Comparison of ENCODE assay signal across 1 cellular context in the genomic region with DNA sequence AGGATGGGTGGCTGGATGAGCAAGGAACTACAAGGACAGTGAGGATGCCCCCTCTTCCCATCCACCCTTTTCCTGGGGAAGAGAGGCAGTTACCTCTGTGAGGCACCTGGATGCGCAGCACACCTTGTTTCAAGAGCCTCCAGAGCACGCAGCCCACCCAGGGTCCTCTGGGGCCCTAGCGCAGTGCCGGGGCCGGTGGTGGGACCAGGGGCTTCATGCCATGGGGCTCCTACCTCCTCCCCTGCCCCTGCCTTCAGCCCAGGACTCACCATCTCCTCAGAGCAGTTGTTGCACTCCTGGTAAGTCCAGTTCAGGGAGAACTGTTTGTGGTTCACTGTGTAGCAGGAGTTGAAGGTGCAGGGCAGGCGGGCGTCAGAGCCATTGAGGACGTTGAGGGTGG.
TF ChIP-seq lines count a peak whose summit lies in the region.

No MANE protein-coding gene starts in this region.

TF ChIP-seq in H1, 55 proteins besides CTCF, POLR2A, EP300 and RAD21:
- TF ChIP-seq, protein P1, sequence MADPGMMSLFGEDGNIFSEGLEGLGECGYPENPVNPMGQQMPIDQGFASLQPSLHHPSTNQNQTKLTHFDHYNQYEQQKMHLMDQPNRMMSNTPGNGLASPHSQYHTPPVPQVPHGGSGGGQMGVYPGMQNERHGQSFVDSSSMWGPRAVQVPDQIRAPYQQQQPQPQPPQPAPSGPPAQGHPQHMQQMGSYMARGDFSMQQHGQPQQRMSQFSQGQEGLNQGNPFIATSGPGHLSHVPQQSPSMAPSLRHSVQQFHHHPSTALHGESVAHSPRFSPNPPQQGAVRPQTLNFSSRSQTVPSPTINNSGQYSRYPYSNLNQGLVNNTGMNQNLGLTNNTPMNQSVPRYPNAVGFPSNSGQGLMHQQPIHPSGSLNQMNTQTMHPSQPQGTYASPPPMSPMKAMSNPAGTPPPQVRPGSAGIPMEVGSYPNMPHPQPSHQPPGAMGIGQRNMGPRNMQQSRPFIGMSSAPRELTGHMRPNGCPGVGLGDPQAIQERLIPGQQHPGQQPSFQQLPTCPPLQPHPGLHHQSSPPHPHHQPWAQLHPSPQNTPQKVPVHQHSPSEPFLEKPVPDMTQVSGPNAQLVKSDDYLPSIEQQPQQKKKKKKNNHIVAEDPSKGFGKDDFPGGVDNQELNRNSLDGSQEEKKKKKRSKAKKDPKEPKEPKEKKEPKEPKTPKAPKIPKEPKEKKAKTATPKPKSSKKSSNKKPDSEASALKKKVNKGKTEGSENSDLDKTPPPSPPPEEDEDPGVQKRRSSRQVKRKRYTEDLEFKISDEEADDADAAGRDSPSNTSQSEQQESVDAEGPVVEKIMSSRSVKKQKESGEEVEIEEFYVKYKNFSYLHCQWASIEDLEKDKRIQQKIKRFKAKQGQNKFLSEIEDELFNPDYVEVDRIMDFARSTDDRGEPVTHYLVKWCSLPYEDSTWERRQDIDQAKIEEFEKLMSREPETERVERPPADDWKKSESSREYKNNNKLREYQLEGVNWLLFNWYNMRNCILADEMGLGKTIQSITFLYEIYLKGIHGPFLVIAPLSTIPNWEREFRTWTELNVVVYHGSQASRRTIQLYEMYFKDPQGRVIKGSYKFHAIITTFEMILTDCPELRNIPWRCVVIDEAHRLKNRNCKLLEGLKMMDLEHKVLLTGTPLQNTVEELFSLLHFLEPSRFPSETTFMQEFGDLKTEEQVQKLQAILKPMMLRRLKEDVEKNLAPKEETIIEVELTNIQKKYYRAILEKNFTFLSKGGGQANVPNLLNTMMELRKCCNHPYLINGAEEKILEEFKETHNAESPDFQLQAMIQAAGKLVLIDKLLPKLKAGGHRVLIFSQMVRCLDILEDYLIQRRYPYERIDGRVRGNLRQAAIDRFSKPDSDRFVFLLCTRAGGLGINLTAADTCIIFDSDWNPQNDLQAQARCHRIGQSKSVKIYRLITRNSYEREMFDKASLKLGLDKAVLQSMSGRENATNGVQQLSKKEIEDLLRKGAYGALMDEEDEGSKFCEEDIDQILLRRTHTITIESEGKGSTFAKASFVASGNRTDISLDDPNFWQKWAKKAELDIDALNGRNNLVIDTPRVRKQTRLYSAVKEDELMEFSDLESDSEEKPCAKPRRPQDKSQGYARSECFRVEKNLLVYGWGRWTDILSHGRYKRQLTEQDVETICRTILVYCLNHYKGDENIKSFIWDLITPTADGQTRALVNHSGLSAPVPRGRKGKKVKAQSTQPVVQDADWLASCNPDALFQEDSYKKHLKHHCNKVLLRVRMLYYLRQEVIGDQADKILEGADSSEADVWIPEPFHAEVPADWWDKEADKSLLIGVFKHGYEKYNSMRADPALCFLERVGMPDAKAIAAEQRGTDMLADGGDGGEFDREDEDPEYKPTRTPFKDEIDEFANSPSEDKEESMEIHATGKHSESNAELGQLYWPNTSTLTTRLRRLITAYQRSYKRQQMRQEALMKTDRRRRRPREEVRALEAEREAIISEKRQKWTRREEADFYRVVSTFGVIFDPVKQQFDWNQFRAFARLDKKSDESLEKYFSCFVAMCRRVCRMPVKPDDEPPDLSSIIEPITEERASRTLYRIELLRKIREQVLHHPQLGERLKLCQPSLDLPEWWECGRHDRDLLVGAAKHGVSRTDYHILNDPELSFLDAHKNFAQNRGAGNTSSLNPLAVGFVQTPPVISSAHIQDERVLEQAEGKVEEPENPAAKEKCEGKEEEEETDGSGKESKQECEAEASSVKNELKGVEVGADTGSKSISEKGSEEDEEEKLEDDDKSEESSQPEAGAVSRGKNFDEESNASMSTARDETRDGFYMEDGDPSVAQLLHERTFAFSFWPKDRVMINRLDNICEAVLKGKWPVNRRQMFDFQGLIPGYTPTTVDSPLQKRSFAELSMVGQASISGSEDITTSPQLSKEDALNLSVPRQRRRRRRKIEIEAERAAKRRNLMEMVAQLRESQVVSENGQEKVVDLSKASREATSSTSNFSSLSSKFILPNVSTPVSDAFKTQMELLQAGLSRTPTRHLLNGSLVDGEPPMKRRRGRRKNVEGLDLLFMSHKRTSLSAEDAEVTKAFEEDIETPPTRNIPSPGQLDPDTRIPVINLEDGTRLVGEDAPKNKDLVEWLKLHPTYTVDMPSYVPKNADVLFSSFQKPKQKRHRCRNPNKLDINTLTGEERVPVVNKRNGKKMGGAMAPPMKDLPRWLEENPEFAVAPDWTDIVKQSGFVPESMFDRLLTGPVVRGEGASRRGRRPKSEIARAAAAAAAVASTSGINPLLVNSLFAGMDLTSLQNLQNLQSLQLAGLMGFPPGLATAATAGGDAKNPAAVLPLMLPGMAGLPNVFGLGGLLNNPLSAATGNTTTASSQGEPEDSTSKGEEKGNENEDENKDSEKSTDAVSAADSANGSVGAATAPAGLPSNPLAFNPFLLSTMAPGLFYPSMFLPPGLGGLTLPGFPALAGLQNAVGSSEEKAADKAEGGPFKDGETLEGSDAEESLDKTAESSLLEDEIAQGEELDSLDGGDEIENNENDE (IDR thresholded peaks at IDR 0.05; ENCODE audit: insufficient replicate concordance, low read length), result no peak
- no peak for TF ChIP-seq KDM1A (IDR thresholded peaks at IDR 0.05; ENCODE audit: borderline replicate concordance, low read length)
- TF ChIP-seq, protein P2, sequence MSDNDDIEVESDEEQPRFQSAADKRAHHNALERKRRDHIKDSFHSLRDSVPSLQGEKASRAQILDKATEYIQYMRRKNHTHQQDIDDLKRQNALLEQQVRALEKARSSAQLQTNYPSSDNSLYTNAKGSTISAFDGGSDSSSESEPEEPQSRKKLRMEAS (IDR thresholded peaks at IDR 0.05), result no peak
- TF ChIP-seq GTF2F1 (IDR thresholded peaks at IDR 0.05; ENCODE audit: borderline replicate concordance, low read depth, low read length), result no peak
- no peak for TF ChIP-seq HDAC2 (IDR thresholded peaks at IDR 0.05; ENCODE audit: borderline replicate concordance in 1 of 2, low read depth in 2 of 2, low read length in 2 of 2)
- TF ChIP-seq HDAC6 (IDR thresholded peaks at IDR 0.05; ENCODE audit: low read depth, low read length), result no peak
- no peak for TF ChIP-seq SP2 (IDR thresholded peaks at IDR 0.05; ENCODE audit: low read length)
- TF ChIP-seq, protein P3, sequence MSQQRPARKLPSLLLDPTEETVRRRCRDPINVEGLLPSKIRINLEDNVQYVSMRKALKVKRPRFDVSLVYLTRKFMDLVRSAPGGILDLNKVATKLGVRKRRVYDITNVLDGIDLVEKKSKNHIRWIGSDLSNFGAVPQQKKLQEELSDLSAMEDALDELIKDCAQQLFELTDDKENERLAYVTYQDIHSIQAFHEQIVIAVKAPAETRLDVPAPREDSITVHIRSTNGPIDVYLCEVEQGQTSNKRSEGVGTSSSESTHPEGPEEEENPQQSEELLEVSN (IDR thresholded peaks at IDR 0.05), result no peak
- no peak for TF ChIP-seq RBBP5 (IDR thresholded peaks at IDR 0.05; ENCODE audit: borderline replicate concordance, low read depth, low read length)
- no peak for TF ChIP-seq CEBPB (IDR thresholded peaks at IDR 0.05; ENCODE audit: low read depth, low read length)
